ENCODE assay signal across 26 cellular contexts in the genomic region with DNA sequence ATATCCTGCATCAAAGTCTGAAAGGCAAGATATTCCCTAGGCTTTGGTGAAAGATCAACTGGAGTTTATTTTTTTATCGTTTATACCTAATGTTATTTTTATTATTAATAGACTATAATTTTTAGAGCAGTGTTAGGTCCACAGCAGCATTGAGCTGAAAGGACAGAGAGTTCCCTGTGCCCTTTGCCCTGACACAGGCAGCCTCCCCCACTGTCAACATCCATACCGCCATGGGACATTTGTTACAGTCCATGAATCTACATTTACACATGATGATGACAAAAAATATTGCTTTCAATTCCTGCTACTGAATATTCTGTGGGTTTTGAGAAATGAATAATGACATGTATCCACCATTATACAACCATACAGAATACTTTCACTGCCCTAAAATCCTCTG.
"Had no signal": no experiment of that assay in that cellular context is flagged by ENCODE, and none has a peak within 500 bp of the region (broad histone marks: within the 10 kb centered on the region; RNA-seq: fewer than 3 reads in every experiment).

No MANE protein-coding gene starts in this region.

- ATAC-seq: naive thymus-derived CD8-positive, alpha-beta T cell; psoas muscle; right cardiac atrium; sciatic nerve; stimulated activated memory B cell treated with anti-CD40 and anti-IgM and Interleukin-4, amounts not matched to agents 10 μg/mL and 1 μg/mL and 100 μg/mL, for 72 hours had no signal

- DNase-seq: naive thymus-derived CD8-positive, alpha-beta T cell; occipital lobe; ovary; psoas muscle; right cardiac atrium; spleen; stimulated activated CD4-positive, alpha-beta T cell treated with anti-CD3 and anti-CD28 coated beads, Interleukin-12 subunit alpha, Interleukin-12 subunit beta, amount 100 ng/mL, for 4 hours; stimulated activated CD4-positive, alpha-beta T cell treated with anti-CD3 and anti-CD28 coated beads, Interleukin-1b, Interleukin-23, amount 100 ng/mL, for 48 hours; stimulated activated CD4-positive, alpha-beta T cell treated with anti-CD3 and anti-CD28 coated beads, Interleukin-4, amount 100 ng/mL, for 1 hour; stimulated activated CD4-positive, alpha-beta T cell treated with anti-CD3 and anti-CD28 coated beads, Interleukin-4, amount 100 ng/mL, for 4 hours; stimulated activated CD8-positive, alpha-beta memory T cell treated with anti-CD3 and anti-CD28 coated beads, Interleukin-4, amount 100 ng/mL, for 48 hours; stimulated activated naive CD4-positive, alpha-beta T cell; stomach; thyroid gland; trophoblast cell; upper lobe of left lung had no signal

- H3K4me1 ChIP-seq: neural progenitor cell, parathyroid adenoma, psoas muscle, thyroid gland, vagina had no signal

- H3K4me3 ChIP-seq: neural progenitor cell, ovary, psoas muscle, skin epidermis, smooth muscle cell, spleen, stomach, thoracic aorta, thyroid gland, tibial nerve, upper lobe of left lung, vagina had no signal

- H3K9me3 ChIP-seq: ovary, psoas muscle, spleen, stomach, thoracic aorta, thyroid gland, tibial nerve, upper lobe of left lung, vagina had no signal

- H3K9ac ChIP-seq: neural progenitor cell, parathyroid adenoma had no signal

- H3K27ac ChIP-seq: neural progenitor cell, ovary, parathyroid adenoma, psoas muscle, skin epidermis, spleen, stomach, thoracic aorta, thyroid gland, tibial nerve, upper lobe of left lung, vagina had no signal

- H3K27me3 ChIP-seq: ovary, thyroid gland, tibial nerve, vagina had no signal

- FAIRE-seq: urothelium cell line had no signal

- H2AFZ ChIP-seq: neural progenitor cell, parathyroid adenoma had no signal

- H3K36me3 ChIP-seq: neural progenitor cell, ovary, spleen, stomach, thoracic aorta, thyroid gland, tibial nerve, upper lobe of left lung, vagina had no signal

- H3K4me2 ChIP-seq: neural progenitor cell, smooth muscle cell had no signal

- H3K79me2 ChIP-seq: parathyroid adenoma had no signal
